ENCODE assay signal across 1 cellular context in genomic region chr15:35286721-35287120, GRCh38.
TF ChIP-seq lines count a peak whose summit lies in the region.

No MANE protein-coding gene starts in this region.

TF ChIP-seq in HepG2, 621 proteins besides CTCF, POLR2A, EP300 and RAD21 (continued from another document):
- no peak for TF ChIP-seq ZUFSP (CRISPR knock-in tag; IDR thresholded peaks at IDR 0.05; ENCODE audit: borderline replicate concordance)
- no peak for TF ChIP-seq ZSCAN25 (CRISPR knock-in tag; IDR thresholded peaks at IDR 0.05)
- TF ChIP-seq ZBTB43 (CRISPR knock-in tag; conservative IDR thresholded peaks at IDR 0.05): no peak
TF ChIP-seq in HepG2: peak in this region for 2.
